In the genomic region with DNA sequence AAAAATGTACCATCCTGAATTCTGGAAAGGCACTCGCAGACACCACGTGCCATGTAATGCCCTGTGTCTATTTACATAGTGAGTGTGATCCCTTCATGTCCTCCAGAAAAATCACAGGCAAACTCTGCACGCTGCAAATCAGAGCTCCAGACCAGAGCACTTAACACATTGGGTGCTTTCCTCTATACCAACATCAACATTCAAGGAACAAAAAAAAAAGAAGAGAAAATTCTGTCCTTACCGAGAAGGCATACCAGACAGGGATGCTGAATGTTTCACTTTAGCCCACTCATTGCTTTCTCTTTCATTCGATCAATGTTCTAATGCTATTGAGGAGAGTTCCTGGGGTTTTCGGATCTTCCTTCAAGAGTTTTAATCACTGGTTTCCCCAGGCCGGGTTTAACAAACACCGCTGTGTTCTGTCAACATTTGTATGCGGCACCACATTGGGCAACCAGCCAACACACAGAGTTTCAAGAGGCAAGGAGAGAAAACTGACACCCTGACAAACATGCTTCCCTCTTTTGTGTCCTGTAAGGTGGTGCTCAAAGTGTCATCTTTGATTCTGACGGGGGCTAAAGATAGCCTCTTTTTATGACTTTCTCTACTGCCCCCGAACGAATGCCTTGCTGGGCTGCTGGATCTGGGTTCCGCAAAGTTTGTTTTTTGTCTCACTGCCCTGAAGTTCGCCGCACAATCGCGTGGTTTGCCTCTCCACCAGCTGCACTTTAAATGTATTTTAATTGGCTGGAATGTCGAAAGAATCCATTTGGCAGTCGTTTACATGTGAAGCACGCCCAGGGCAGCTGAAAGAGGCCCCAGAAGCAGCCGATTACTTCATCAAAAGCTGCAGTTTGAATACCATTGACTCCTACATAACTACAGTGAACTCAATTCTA, we compare ENCODE assay signal across 8 cellular contexts.
DNase-seq lines count a peak whose midpoint lies in the region; ATAC-seq, FAIRE-seq and TF ChIP-seq lines count a peak whose summit lies in the region.

No MANE protein-coding gene starts in this region.

- TF ChIP-seq CTCF in WI38 (IDR thresholded peaks at IDR 0.05; ENCODE audit: low read depth, low read length), result no peak
- no peak for TF ChIP-seq CTCF in right atrium auricular region (IDR thresholded peaks at IDR 0.05)
- no peak for TF ChIP-seq CTCF in progenitor cell of endocrine pancreas (IDR thresholded peaks at IDR 0.05; ENCODE audit: unreplicated experiment)

- H3K4me3 ChIP-seq in WI38 (ENCODE audit: low read depth, low read length) (peak overlapping the region; percentile 56), right atrium auricular region (peak overlapping the region; percentile 16 to 38)

- FAIRE-seq in frontal cortex (lab: Jason Lieb, UNC), result no peak

- H3K36me3 ChIP-seq in right atrium auricular region, result no peaks in the 10 kb centered on the region

- no peak for TF ChIP-seq EP300 in Ishikawa (IDR thresholded peaks at IDR 0.05; ENCODE audit: borderline replicate concordance)

- H3K9me3 Mint-ChIP-seq in progenitor cell of endocrine pancreas (ENCODE audit: low read depth), result peaks cover 2% of the 10 kb centered on the region

- H3K4me1 Mint-ChIP-seq in progenitor cell of endocrine pancreas (ENCODE audit: low read depth), result peaks cover 34% of the 10 kb centered on the region

- peak overlapping the region; percentile 30 for H3K4me3 Mint-ChIP-seq in progenitor cell of endocrine pancreas (ENCODE audit: low read depth)

- no peaks in the 10 kb centered on the region for H3K27me3 Mint-ChIP-seq in progenitor cell of endocrine pancreas

- H3K4me1 ChIP-seq in right atrium auricular region, result peaks cover 0 to 34% of the 10 kb centered on the region in 2 donors

- no peak for TF ChIP-seq POLR2A in GM18505 (IDR thresholded peaks at IDR 0.05; ENCODE audit: borderline replicate concordance, extremely low read depth, insufficient read depth, insufficient read length)

- H3K27me3 ChIP-seq in right atrium auricular region, result no peaks in the 10 kb centered on the region

- H3K36me3 Mint-ChIP-seq in progenitor cell of endocrine pancreas (ENCODE audit: insufficient read depth), result no peaks in the 10 kb centered on the region

- TF ChIP-seq RAD21 in Ishikawa (IDR thresholded peaks at IDR 0.05; ENCODE audit: low read depth), result no peak

- no peak for ATAC-seq in GM18505 (IDR thresholded peaks at IDR 0.05; ENCODE audit: unreplicated experiment)

- H3K27ac Mint-ChIP-seq in progenitor cell of endocrine pancreas, result peak overlapping the region; percentile 94

- DNase-seq in right atrium auricular region (ENCODE audit: low spot score) (peak; percentile 70), progenitor cell of endocrine pancreas (ENCODE audit: low spot score, unreplicated experiment) (no peak), frontal cortex (ENCODE audit: low spot score in 2 of 2) (no peak), GDM1 (lab: John Stamatoyannopoulos, UW) (no peak)
- DNase-seq in activated CD4-positive, CD25-positive, alpha-beta regulatory T cell (lab: John Stamatoyannopoulos, UW), result no peak

- peaks cover 0 to under 1% of the 10 kb centered on the region in 2 donors for H3K9me3 ChIP-seq in right atrium auricular region

- peak overlapping the region; percentile 77 to 81 for H3K27ac ChIP-seq in right atrium auricular region

TF ChIP-seq in Ishikawa, 13 proteins besides CTCF, POLR2A, EP300 and RAD21:
- TF ChIP-seq, protein P1, sequence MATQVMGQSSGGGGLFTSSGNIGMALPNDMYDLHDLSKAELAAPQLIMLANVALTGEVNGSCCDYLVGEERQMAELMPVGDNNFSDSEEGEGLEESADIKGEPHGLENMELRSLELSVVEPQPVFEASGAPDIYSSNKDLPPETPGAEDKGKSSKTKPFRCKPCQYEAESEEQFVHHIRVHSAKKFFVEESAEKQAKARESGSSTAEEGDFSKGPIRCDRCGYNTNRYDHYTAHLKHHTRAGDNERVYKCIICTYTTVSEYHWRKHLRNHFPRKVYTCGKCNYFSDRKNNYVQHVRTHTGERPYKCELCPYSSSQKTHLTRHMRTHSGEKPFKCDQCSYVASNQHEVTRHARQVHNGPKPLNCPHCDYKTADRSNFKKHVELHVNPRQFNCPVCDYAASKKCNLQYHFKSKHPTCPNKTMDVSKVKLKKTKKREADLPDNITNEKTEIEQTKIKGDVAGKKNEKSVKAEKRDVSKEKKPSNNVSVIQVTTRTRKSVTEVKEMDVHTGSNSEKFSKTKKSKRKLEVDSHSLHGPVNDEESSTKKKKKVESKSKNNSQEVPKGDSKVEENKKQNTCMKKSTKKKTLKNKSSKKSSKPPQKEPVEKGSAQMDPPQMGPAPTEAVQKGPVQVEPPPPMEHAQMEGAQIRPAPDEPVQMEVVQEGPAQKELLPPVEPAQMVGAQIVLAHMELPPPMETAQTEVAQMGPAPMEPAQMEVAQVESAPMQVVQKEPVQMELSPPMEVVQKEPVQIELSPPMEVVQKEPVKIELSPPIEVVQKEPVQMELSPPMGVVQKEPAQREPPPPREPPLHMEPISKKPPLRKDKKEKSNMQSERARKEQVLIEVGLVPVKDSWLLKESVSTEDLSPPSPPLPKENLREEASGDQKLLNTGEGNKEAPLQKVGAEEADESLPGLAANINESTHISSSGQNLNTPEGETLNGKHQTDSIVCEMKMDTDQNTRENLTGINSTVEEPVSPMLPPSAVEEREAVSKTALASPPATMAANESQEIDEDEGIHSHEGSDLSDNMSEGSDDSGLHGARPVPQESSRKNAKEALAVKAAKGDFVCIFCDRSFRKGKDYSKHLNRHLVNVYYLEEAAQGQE (IDR thresholded peaks at IDR 0.05; ENCODE audit: low read depth), result no peak
- TF ChIP-seq NFIC (IDR thresholded peaks at IDR 0.05) (0 out of 2 replicates have a peak, but pooled peaks have one; percentile 5), CEBPB (IDR thresholded peaks at IDR 0.05) (0 out of 2 replicates have a peak, but pooled peaks have one; percentile 11), TAF1 (IDR thresholded peaks at IDR 0.05; ENCODE audit: low read depth) (no peak)
